30 cellular contexts compared by ENCODE assay signal in genomic region chrY:19167839-19168565, GRCh38.
"Had no signal": no experiment of that assay in that cellular context is flagged by ENCODE, and none has a peak within 500 bp of the region (broad histone marks: within the 10 kb centered on the region; RNA-seq: fewer than 3 reads in every experiment).

No MANE protein-coding gene starts in this region.

- DNase-seq: activated CD4-positive, alpha-beta T cell treated with anti-CD3 and anti-CD28 coated beads for 1 hour; activated CD4-positive, alpha-beta T cell treated with anti-CD3 and anti-CD28 coated beads for 48 hours; activated CD4-positive, alpha-beta T cell treated with anti-CD3 and anti-CD28 coated beads, Interleukin-2, amount 50 U/mL, for 4 hours; activated CD4-positive, CD25-positive, alpha-beta regulatory T cell; activated CD8-positive, alpha-beta T cell treated with anti-CD3 and anti-CD28 coated beads for 36 hours; activated gamma-delta T cell; activated naive CD4-positive, alpha-beta T cell treated with Interleukin-2 at 50 U/mL for 16 hours; activated naive CD8-positive, alpha-beta T cell treated with anti-CD3 and anti-CD28 coated beads, Interleukin-2, amount 10 ng/mL, durations not matched to agents 7 days and 5 days; activated T-cell treated with anti-CD3 and anti-CD28 coated beads, Interleukin-2, amount 50 U/mL, for 24 hours; amygdala; Kasumi-1; KG1; NCI-H1105; NCI-H1417 treated with DMSO at 0.1 percent for 48 hours; NCI-H187 treated with DMSO at 0.1 percent for 48 hours; NCI-H2081; NCI-H2171 treated with DMSO at 0.1 percent for 48 hours; NCI-H2227 treated with DMSO at 0.1 percent for 48 hours; NCI-H446; NCI-H510A treated with DMSO at 0.1 percent for 48 hours; NCI-H526 treated with DMSO at 0.1 percent for 48 hours; NCI-H774; RPMI8226; SIG-M5; SW 1271; T-helper 1 cell; T-helper 2 cell; T-helper 9 cell; WERI-Rb-1 had no signal

- H3K9me3 ChIP-seq: ascending aorta had no signal

- H3K36me3 ChIP-seq: ascending aorta, WERI-Rb-1 had no signal

- H3K27me3 ChIP-seq: ascending aorta had no signal

- H3K4me3 ChIP-seq: ascending aorta had no signal

- H3K4me1 ChIP-seq: ascending aorta had no signal

- H3K27ac ChIP-seq: ascending aorta, WERI-Rb-1 had no signal
